1 cellular context compared by ENCODE assay signal in genomic region chr11:3359092-3359824, GRCh38.
TF ChIP-seq lines count a peak whose summit lies in the region.

No MANE protein-coding gene starts in this region.

TF ChIP-seq in K562, 482 proteins besides CTCF, POLR2A, EP300 and RAD21 (continued from another document):
- TF ChIP-seq, protein P1, sequence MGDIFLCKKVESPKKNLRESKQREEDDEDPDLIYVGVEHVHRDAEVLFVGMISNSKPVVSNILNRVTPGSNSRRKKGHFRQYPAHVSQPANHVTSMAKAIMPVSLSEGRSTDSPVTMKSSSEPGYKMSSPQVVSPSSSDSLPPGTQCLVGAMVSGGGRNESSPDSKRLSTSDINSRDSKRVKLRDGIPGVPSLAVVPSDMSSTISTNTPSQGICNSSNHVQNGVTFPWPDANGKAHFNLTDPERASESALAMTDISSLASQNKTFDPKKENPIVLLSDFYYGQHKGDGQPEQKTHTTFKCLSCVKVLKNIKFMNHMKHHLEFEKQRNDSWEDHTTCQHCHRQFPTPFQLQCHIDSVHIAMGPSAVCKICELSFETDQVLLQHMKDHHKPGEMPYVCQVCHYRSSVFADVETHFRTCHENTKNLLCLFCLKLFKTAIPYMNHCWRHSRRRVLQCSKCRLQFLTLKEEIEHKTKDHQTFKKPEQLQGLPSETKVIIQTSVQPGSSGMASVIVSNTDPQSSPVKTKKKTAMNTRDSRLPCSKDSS (IDR thresholded peaks at IDR 0.05; ENCODE audit: low read depth, partially characterized antibody), result peak; percentile 66
